Comparison of ENCODE assay signal across 16 cellular contexts in the genomic region with DNA sequence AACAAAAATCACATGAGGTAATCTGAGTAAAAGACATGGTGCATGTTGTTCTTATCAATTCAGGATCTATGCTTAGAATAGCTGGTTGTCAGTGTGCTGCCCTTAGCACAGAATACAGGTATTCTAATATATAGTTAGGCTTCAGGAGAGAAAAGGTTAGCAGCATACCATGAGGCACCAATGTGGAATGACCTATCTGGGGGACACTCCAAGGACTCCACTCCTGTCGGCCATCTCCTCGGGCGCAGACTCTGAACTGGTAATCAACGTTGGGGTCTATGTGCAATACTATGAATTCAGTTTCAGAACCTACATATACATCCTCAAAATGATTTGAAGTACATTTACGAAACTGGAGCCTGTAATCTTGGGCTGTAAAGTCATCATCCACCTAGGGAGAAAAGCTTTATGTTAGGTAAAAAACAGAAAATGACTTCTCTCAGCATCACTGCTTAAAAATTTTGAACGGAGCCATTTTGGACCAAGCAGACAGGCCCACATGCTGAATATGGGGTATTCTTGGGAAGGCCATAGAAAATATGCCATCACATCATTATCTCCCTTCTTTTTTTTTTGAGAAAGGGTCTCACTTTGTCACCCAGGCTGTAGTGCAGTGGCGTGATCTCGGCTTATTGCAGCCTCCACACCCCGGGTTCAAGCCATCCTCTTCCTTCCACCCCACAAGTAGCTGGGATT. TPM values are rescaled to one million over a fixed set of nuclear protein-coding genes. Genes with fewer than 3 reads are reported as not detected.
A peak's percentile ranks its signal among the peaks of the same experiment; 100 is the strongest.
DNase-seq lines count a peak whose midpoint lies in the region; ATAC-seq and TF ChIP-seq lines count a peak whose summit lies in the region.
"Had no signal": no experiment of that assay in that cellular context is flagged by ENCODE, and none has a peak within 500 bp of the region (broad histone marks: within the 10 kb centered on the region; RNA-seq: fewer than 3 reads in every experiment).

No MANE protein-coding gene starts in this region.

- intact Hi-C loops in activated CD4-positive, alpha-beta T cell treated with anti-CD3 and anti-CD28 coated beads for 36 hours (cut with DNase I, micrococcal nuclease): no loop called here
- intact Hi-C loops in CD4-positive, alpha-beta memory T cell (cut with micrococcal nuclease): no loop called here
- intact Hi-C loops in dorsolateral prefrontal cortex (cut with DNase I): no loop called here

- no peaks in the 10 kb centered on the region for H3K27me3 Mint-ChIP-seq in activated CD4-positive, alpha-beta T cell treated with anti-CD3 and anti-CD28 coated beads for 36 hours
- H3K27me3 Mint-ChIP-seq in CD4-positive, alpha-beta memory T cell: no peaks in the 10 kb centered on the region
- H3K27me3 Mint-ChIP-seq: B cell had no signal

- peaks cover 34% of the 10 kb centered on the region for H3K4me1 Mint-ChIP-seq in activated CD4-positive, alpha-beta T cell treated with anti-CD3 and anti-CD28 coated beads for 36 hours
- H3K4me1 Mint-ChIP-seq in CD4-positive, alpha-beta memory T cell: peaks cover 15 to 18% (median 17%) of the 10 kb centered on the region in 4 donors
- H3K4me1 Mint-ChIP-seq: B cell had no signal

- no peak overlapping the region for H3K27ac ChIP-seq in CD4-positive, alpha-beta memory T cell (ENCODE audit: low read depth, low read length)
- H3K27ac ChIP-seq in WERI-Rb-1: 0 out of 2 replicates have a peak overlapping the region, but pooled peaks have one; percentile 6
- H3K27ac ChIP-seq in dorsolateral prefrontal cortex: peak overlapping the region in 7 of 59 donors; percentile 3 to 48 (median 19)
- H3K27ac ChIP-seq: lower lobe of right lung had no signal

- no peak overlapping the region for H3K4me3 Mint-ChIP-seq in activated CD4-positive, alpha-beta T cell treated with anti-CD3 and anti-CD28 coated beads for 36 hours
- no peak overlapping the region for H3K4me3 Mint-ChIP-seq in CD4-positive, alpha-beta memory T cell
- H3K4me3 Mint-ChIP-seq: B cell had no signal

- POLR2A ChIA-PET in activated CD4-positive, alpha-beta T cell treated with anti-CD3 and anti-CD28 coated beads for 36 hours (lab: Charles Lee): interaction anchor here (1.0 kb wide), 1 partner anchor 31 kb away, joined by 3 read pairs; a partner anchor contains a TSS
- POLR2A ChIA-PET in CD4-positive, alpha-beta memory T cell (lab: Charles Lee; ENCODE audit: partially characterized antibody): interaction anchor here (0.7 kb wide), 1 partner anchor 33 kb away, joined by 5 read pairs; no protein-coding TSS in a partner anchor

- no peaks in the 10 kb centered on the region for H3K27me3 ChIP-seq in CD4-positive, alpha-beta memory T cell (ENCODE audit: insufficient read depth, low read length)
- H3K27me3 ChIP-seq in WERI-Rb-1 (ENCODE audit: insufficient read depth, low read depth, severe bottlenecking) (no peaks in the 10 kb centered on the region), dorsolateral prefrontal cortex (no peaks in the 10 kb centered on the region)

- CTCF ChIA-PET in activated CD4-positive, alpha-beta T cell treated with anti-CD3 and anti-CD28 coated beads for 36 hours (lab: Charles Lee): interaction anchor here (0.6 to 1.7 kb wide), 2 partner anchors 32 to 40 kb away, joined by 3 to 4 read pairs; no protein-coding TSS in a partner anchor
- CTCF ChIA-PET in CD4-positive, alpha-beta memory T cell (lab: Charles Lee; ENCODE audit: partially characterized antibody): interaction anchor here (0.7 kb wide), 1 partner anchor 32 kb away, joined by 3 read pairs; no protein-coding TSS in a partner anchor

- no peaks in the 10 kb centered on the region for H3K9me3 ChIP-seq in CD4-positive, alpha-beta memory T cell (ENCODE audit: control insufficient read depth in 1 of 2, low read length in 2 of 2)
- no peaks in the 10 kb centered on the region for H3K9me3 ChIP-seq in WERI-Rb-1 (ENCODE audit: severe bottlenecking)
- H3K9me3 ChIP-seq: lower lobe of right lung had no signal

- no peak for DNase-seq in activated CD4-positive, alpha-beta T cell treated with anti-CD3 and anti-CD28 coated beads for 36 hours
- no peak for DNase-seq in activated CD4-positive, alpha-beta T cell treated with anti-CD3 and anti-CD28 coated beads for 4 hours
- DNase-seq in CD4-positive, alpha-beta memory T cell: no peak
- DNase-seq in WERI-Rb-1 (no peak), erythroblast (lab: John Stamatoyannopoulos, UW) (no peak), dorsolateral prefrontal cortex (no peak)
- DNase-seq: 8988T; activated effector memory CD4-positive, alpha-beta T cell treated with anti-CD3 and anti-CD28 coated beads, Interleukin-2, amount 50 U/mL, for 16 hours; islet precursor cell; lower lobe of right lung; NCI-H526; stimulated activated CD4-positive, alpha-beta T cell treated with anti-CD3 and anti-CD28 coated beads, Interleukin-1b, Interleukin-23, amount 100 ng/mL, for 48 hours had no signal

- no peak for TF ChIP-seq CTCF in WERI-Rb-1 (IDR thresholded peaks at IDR 0.05; ENCODE audit: low read depth, low read length)
- no peak for TF ChIP-seq CTCF in dorsolateral prefrontal cortex (IDR thresholded peaks at IDR 0.05 in 54 of 56, conservative IDR thresholded peaks at IDR 0.05 in 2 of 56; ENCODE audit: low read depth in 1 of 56, partially characterized antibody in 56 of 56)

- no peak overlapping the region for H3K4me3 ChIP-seq in CD4-positive, alpha-beta memory T cell (ENCODE audit: low read length in 2 of 2)
- H3K4me3 ChIP-seq in WERI-Rb-1 (ENCODE audit: low read depth, low read length) (no peak overlapping the region), dorsolateral prefrontal cortex (no peak overlapping the region)
- H3K4me3 ChIP-seq: lower lobe of right lung had no signal

- H3K4me1 ChIP-seq in CD4-positive, alpha-beta memory T cell (ENCODE audit: insufficient read depth, low read length): peaks cover 13% of the 10 kb centered on the region
- H3K4me1 ChIP-seq: lower lobe of right lung had no signal

- peaks cover 45% of the 10 kb centered on the region for H3K36me3 ChIP-seq in CD4-positive, alpha-beta memory T cell (ENCODE audit: insufficient read depth, low read length)
- peaks cover 81% of the 10 kb centered on the region for H3K36me3 ChIP-seq in WERI-Rb-1

- TF ChIP-seq POLR2A in erythroblast (IDR thresholded peaks at IDR 0.05; ENCODE audit: low read length): peak; percentile 7

- peak overlapping the region; percentile 8 for H3K27ac Mint-ChIP-seq in activated CD4-positive, alpha-beta T cell treated with anti-CD3 and anti-CD28 coated beads for 36 hours
- peak overlapping the region in 6 of 7 donors; percentile 6 to 66 (median 14) for H3K27ac Mint-ChIP-seq in CD4-positive, alpha-beta memory T cell
- H3K27ac Mint-ChIP-seq: B cell had no signal

- no peak for ATAC-seq in activated CD4-positive, alpha-beta T cell treated with anti-CD3 and anti-CD28 coated beads for 36 hours
- ATAC-seq in HG03039 (IDR thresholded peaks at IDR 0.05; ENCODE audit: unreplicated experiment) (no peak), HG02678 (IDR thresholded peaks at IDR 0.05; ENCODE audit: unreplicated experiment) (no peak)
- ATAC-seq: lower lobe of right lung, Right ventricle myocardium inferior had no signal

- H3K36me3 Mint-ChIP-seq in activated CD4-positive, alpha-beta T cell treated with anti-CD3 and anti-CD28 coated beads for 36 hours (ENCODE audit: low read depth): peaks cover 56% of the 10 kb centered on the region
- peaks cover 51 to 70% of the 10 kb centered on the region in 2 donors for H3K36me3 Mint-ChIP-seq in CD4-positive, alpha-beta memory T cell

- H3K9me3 Mint-ChIP-seq in activated CD4-positive, alpha-beta T cell treated with anti-CD3 and anti-CD28 coated beads for 36 hours (ENCODE audit: low read depth): no peaks in the 10 kb centered on the region
- no peaks in the 10 kb centered on the region for H3K9me3 Mint-ChIP-seq in CD4-positive, alpha-beta memory T cell

RNA-seq across cellular contexts. Expression of a gene that starts 31.1 kb away (rescaled TPM):
- total RNA-seq in activated CD4-positive, alpha-beta T cell treated with anti-CD3 and anti-CD28 coated beads for 36 hours: 10 to 100 TPM; 39.2 to 44.1 TPM
- 10 to 100 TPM; 92.7 to 95.0 TPM for total RNA-seq in CD4-positive, alpha-beta memory T cell
- polyA plus RNA-seq in CD4-positive, alpha-beta memory T cell: 100 to 1,000 TPM; 121 to 123 TPM
- total RNA-seq in dorsolateral prefrontal cortex: 10 to 100 TPM in 94 of 120 experiments, 1 to 10 TPM in 26; 5.6 to 17.2 (median 11.7) TPM

RNA-seq across cellular contexts. Expression of a gene that starts 38.3 kb away (rescaled TPM):
- total RNA-seq in activated CD4-positive, alpha-beta T cell treated with anti-CD3 and anti-CD28 coated beads for 36 hours: 10 to 100 TPM; 33.1 to 40.8 TPM
- total RNA-seq in CD4-positive, alpha-beta memory T cell: 1 to 10 TPM; 4.2 to 4.5 TPM
- 1 to 10 TPM in 1 of 2 donors, under 1 TPM in 1; 0.15 to 2.2 TPM for polyA plus RNA-seq in CD4-positive, alpha-beta memory T cell
- 1 to 10 TPM; 1.3 to 4.1 (median 2.3) TPM for total RNA-seq in dorsolateral prefrontal cortex

Comparison
In these comparisons a context has a peak if more than half of its experiments do, and no peak if none do; other contexts are left out.
1. RNA of a gene that starts 38.3 kb away (total RNA-seq): 33.1 to 40.8 TPM in activated CD4-positive, alpha-beta T cell treated with anti-CD3 and anti-CD28 coated beads for 36 hours; 4.2 to 4.5 TPM in CD4-positive, alpha-beta memory T cell and 1.3 to 4.1 TPM in dorsolateral prefrontal cortex; every median in the first group is over 4 times any median in the second.